ENCODE assay signal across 13 cellular contexts in the genomic region with DNA sequence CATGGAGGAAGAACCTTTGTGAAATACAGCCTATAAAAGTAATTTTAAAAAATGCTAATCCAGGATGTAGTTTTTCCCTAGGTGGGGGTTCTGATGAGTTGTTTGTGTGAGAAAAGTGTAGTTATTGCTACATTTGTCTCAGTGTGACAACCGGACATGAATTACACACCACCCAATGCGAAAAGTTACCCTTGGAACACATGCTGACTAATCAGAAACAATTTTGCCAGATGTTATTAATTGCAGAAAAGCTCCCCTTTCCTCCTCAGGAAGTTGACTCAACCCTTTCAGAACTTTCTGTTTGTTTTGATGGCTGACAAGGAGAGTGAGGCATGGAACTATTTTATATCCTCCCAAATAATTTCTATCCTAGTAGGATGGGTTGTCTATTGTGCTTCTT. TPM values are rescaled to one million over a fixed set of nuclear protein-coding genes. Genes with fewer than 3 reads are reported as not detected.
DNase-seq lines count a peak whose midpoint lies in the region; ATAC-seq and TF ChIP-seq lines count a peak whose summit lies in the region.
"Had no signal": no experiment of that assay in that cellular context is flagged by ENCODE, and none has a peak within 500 bp of the region (broad histone marks: within the 10 kb centered on the region; RNA-seq: fewer than 3 reads in every experiment).

No MANE protein-coding gene starts in this region.

- intact Hi-C loops in A673 (cut with micrococcal nuclease; ENCODE audit: unreplicated experiment) (no loop called here), cardiac septum (cut with DNase I) (no loop called here)

- H3K4me3 ChIP-seq in A673 (ENCODE audit: low read depth, low read length, poor library complexity, severe bottlenecking), result no peak overlapping the region
- peak overlapping the region in 1 of 2 donors; percentile 28 for H3K4me3 ChIP-seq in foreskin fibroblast (ENCODE audit: low read depth in 1 of 2, low read length in 2 of 2)
- H3K4me3 ChIP-seq: esophagus muscularis mucosa, skin epidermis had no signal

- peak overlapping the region; percentile 92 for H3K27ac Mint-ChIP-seq in HFFc6

- no peaks in the 10 kb centered on the region for H3K9me3 Mint-ChIP-seq in HFFc6
- H3K9me3 Mint-ChIP-seq: activated naive CD4-positive, alpha-beta T cell treated with anti-CD3 and anti-CD28 coated beads, Interleukin-2, amount 50 U/mL, for 72 hours had no signal

- H3K36me3 Mint-ChIP-seq in HFFc6 (ENCODE audit: low read depth), result no peaks in the 10 kb centered on the region; the same call in 1 of the 2 replicates
- H3K36me3 Mint-ChIP-seq: activated naive CD4-positive, alpha-beta T cell treated with anti-CD3 and anti-CD28 coated beads, Interleukin-2, amount 50 U/mL, for 72 hours had no signal

- POLR2A ChIA-PET in A673 (lab: Charles Lee; ENCODE audit: low non-redundant PET), result no interaction called here

- no peaks in the 10 kb centered on the region for H3K27me3 ChIP-seq in A673 (replicated peaks; ENCODE audit: insufficient read depth, low read depth, low read length, poor library complexity)
- H3K27me3 ChIP-seq: esophagus muscularis mucosa had no signal

- peak overlapping the region; percentile 75 for H3K4me3 Mint-ChIP-seq in HFFc6

- no peaks in the 10 kb centered on the region for H3K27me3 Mint-ChIP-seq in HFFc6 (ENCODE audit: insufficient read depth)

- no TSS peak for BruUV-seq in A673 (replicated peaks; lab: Mats Ljungman, UMichigan)

- CTCF ChIA-PET in A673 (lab: Charles Lee), result no interaction called here

- peaks cover 83% of the 10 kb centered on the region for H3K4me1 Mint-ChIP-seq in HFFc6 (ENCODE audit: low read depth)

- no peaks in the 10 kb centered on the region for H3K4me1 ChIP-seq in A673 (ENCODE audit: insufficient read depth, low read length, poor library complexity, severe bottlenecking)
- H3K4me1 ChIP-seq: esophagus muscularis mucosa had no signal

- no peak for TF ChIP-seq CTCF in A673 (conservative IDR thresholded peaks at IDR 0.05; ENCODE audit: low read depth, low read length)
- no peak for TF ChIP-seq CTCF in HFFc6 (IDR thresholded peaks at IDR 0.05)
- no peak for TF ChIP-seq CTCF in foreskin fibroblast (IDR thresholded peaks at IDR 0.05; ENCODE audit: low read depth, low read length)

- no peaks in the 10 kb centered on the region for H3K36me3 ChIP-seq in A673 (ENCODE audit: insufficient read depth, low read length, poor library complexity, severe bottlenecking)
- H3K36me3 ChIP-seq: esophagus muscularis mucosa had no signal

- peak; percentile 17 for DNase-seq in A673 (ENCODE audit: low spot score)
- DNase-seq in HFFc6, result peak; percentile 83
- peak; percentile 42 for DNase-seq in amniotic stem cell (lab: John Stamatoyannopoulos, UW)
- DNase-seq in foreskin fibroblast, result peak; percentile 81 to 86
- DNase-seq in NCI-H446 (lab: John Stamatoyannopoulos, UW), result no peak
- DNase-seq in cardiac septum (ENCODE audit: low spot score), result no peak
- DNase-seq in activated effector memory CD4-positive, alpha-beta T cell treated with anti-CD3 and anti-CD28 coated beads, Interleukin-2, amount 50 U/mL, for 16 hours, result no peak
- DNase-seq: activated CD8-positive, alpha-beta memory T cell treated with anti-CD3 and anti-CD28 coated beads, Interleukin-2, amount 50 U/mL, for 4 hours; NCI-H1417 had no signal

- H3K27ac ChIP-seq in A673 (ENCODE audit: low read depth, low read length, poor library complexity, severe bottlenecking), result no peak overlapping the region
- H3K27ac ChIP-seq: esophagus muscularis mucosa had no signal

- no peaks in the 10 kb centered on the region for H3K9me3 ChIP-seq in A673 (ENCODE audit: low read depth, low read length, poor library complexity, severe bottlenecking)

- ATAC-seq in GM19328 (IDR thresholded peaks at IDR 0.05; ENCODE audit: unreplicated experiment), result no peak

RNA-seq across cellular contexts. Expression of a gene that starts 38.1 kb away (rescaled TPM):
- total RNA-seq in A673 (2021), result 0.09 TPM in 1 of 2 replicates, not detected in the other
- total RNA-seq in HFFc6 (2021; fragmentation: NEBNext Ultra II Directional; extraction: Animal tissue kit (Norgen Biotek cat#: 25700)), result 10 to 100 TPM; 23.2 to 28.2 (median 24.1) TPM
- 5.7 TPM for total RNA-seq in cardiac septum

Comparison
In these comparisons a context has a peak if more than half of its experiments do, and no peak if none do; other contexts are left out.
1. DNase-seq: peak in A673 (single experiment), HFFc6 (single experiment), amniotic stem cell (single experiment) and foreskin fibroblast (2 of 2); none in NCI-H446 (0 of 2), cardiac septum (single experiment) and activated effector memory CD4-positive, alpha-beta T cell treated with anti-CD3 and anti-CD28 coated beads, Interleukin-2, amount 50 U/mL, for 16 hours (single experiment).